ENCODE assay signal across 15 cellular contexts in genomic region chr1:98854137-98854536, GRCh38.
"Had no signal": no experiment of that assay in that cellular context is flagged by ENCODE, and none has a peak within 500 bp of the region (broad histone marks: within the 10 kb centered on the region; RNA-seq: fewer than 3 reads in every experiment).

No MANE protein-coding gene starts in this region.

- H3K9me3 ChIP-seq: esophagus muscularis mucosa, pancreas, thyroid gland, vagina had no signal

- DNase-seq: activated effector memory CD4-positive, alpha-beta T cell treated with anti-CD3 and anti-CD28 coated beads, Interleukin-2, amount 50 U/mL, for 16 hours; activated T-cell treated with anti-CD3 and anti-CD28 coated beads, Interleukin-2, amount 50 U/mL, for 4 hours; brain microvascular endothelial cell; dorsolateral prefrontal cortex; glutamatergic neuron; left colon; pancreas; SIG-M5; stimulated activated CD4-positive, alpha-beta T cell treated with anti-CD3 and anti-CD28 coated beads, Interleukin-4, amount 100 ng/mL, for 1 hour; stimulated activated CD8-positive, alpha-beta memory T cell treated with anti-CD3 and anti-CD28 coated beads, Interleukin-4, amount 100 ng/mL, for 48 hours; thyroid gland had no signal

- H3K4me3 ChIP-seq: dorsolateral prefrontal cortex, esophagus muscularis mucosa, pancreas, thyroid gland, vagina had no signal

- H3K36me3 ChIP-seq: brain microvascular endothelial cell, esophagus muscularis mucosa, pancreas, thyroid gland, vagina had no signal

- H3K4me1 ChIP-seq: esophagus muscularis mucosa, pancreas, thyroid gland, vagina had no signal

- H3K27ac ChIP-seq: brain microvascular endothelial cell, dorsolateral prefrontal cortex, esophagus muscularis mucosa, pancreas, thyroid gland, vagina had no signal

- H3K9me3 Mint-ChIP-seq: activated T-cell treated with anti-CD3 and anti-CD28 coated beads, Interleukin-2, amount 50 U/mL, for 4 hours; neural crest cell had no signal

- H3K27me3 ChIP-seq: brain microvascular endothelial cell, dorsolateral prefrontal cortex, esophagus muscularis mucosa, pancreas, thyroid gland, vagina had no signal

- ATAC-seq: activated CD4-positive, CD25-positive, alpha-beta regulatory T cell treated with anti-CD3 and anti-CD28 coated beads, Interleukin-2, amount 50 U/mL, for 24 hours; left colon; pancreas had no signal

- H3K4me1 Mint-ChIP-seq: neural crest cell had no signal

- H3K4me3 Mint-ChIP-seq: activated T-cell treated with anti-CD3 and anti-CD28 coated beads, Interleukin-2, amount 50 U/mL, for 4 hours; neural crest cell had no signal

- FAIRE-seq: pancreas had no signal
